In the genomic region with DNA sequence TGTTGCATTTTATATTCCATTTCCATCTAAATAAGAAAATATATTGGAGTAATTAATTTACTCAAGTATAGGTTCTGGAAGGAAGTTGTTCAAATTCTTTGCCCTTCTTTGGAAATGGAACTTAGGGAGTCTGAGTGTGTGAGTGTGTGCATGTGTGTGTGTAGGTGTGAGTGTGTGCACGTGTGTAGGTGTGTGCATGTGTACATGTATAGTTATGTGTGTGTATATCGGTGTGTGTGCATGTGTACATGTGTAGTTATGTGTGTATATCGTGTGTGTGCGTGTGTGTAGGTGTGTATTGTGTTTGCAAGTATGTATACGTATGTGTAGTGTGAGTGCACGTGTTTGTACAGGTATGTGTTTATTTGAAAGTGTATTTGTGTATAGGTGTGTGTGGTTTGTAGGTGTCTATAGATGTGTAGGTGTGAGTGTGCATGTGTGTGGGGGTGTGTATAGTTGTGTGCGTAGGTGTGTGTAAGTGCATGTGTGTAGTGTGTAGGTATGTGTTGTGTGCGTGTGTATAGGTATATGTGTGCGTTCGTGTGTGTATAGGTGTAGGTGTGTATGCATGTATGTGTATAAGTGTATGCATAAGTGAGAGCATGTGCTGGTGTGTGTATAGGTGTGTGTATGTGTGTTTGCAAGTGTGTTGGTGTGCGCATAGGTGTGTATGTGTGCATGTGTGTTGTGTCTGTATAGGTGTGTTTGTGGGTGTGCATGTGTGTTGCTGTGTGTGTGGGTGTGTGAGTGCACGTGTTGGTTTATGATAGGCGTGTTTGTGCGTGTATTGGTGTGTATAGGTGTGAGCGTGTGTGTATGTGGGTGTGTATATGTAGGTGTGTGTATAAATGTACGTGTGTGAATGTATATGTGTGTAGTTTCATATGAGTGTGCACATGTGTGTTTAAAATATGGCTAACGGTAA, we compare ENCODE assay signal across 16 cellular contexts.
A peak's percentile ranks its signal among the peaks of the same experiment; 100 is the strongest.
DNase-seq lines count a peak whose midpoint lies in the region; ATAC-seq, FAIRE-seq and TF ChIP-seq lines count a peak whose summit lies in the region.
"Had no signal": no experiment of that assay in that cellular context is flagged by ENCODE, and none has a peak within 500 bp of the region (broad histone marks: within the 10 kb centered on the region; RNA-seq: fewer than 3 reads in every experiment).

No MANE protein-coding gene starts in this region.

- H3K4me2 ChIP-seq in HepG2 (ENCODE audit: low read depth, low read length): no peak overlapping the region

- H3K36me3 Mint-ChIP-seq in naive thymus-derived CD4-positive, alpha-beta T cell: peaks cover 0 to 9% (median 6%) of the 10 kb centered on the region in 5 donors
- no peaks in the 10 kb centered on the region for H3K36me3 Mint-ChIP-seq in nephron progenitor cell (ENCODE audit: low read depth)
- H3K36me3 Mint-ChIP-seq: CD14-positive monocyte; CD8-positive, alpha-beta T cell had no signal

- H3K27me3 ChIP-seq in HepG2 (ENCODE audit: control insufficient read depth in 1 of 2, insufficient read depth in 2 of 2, low read length in 2 of 2) (peaks cover 2 to 8% of the 10 kb centered on the region in 2 experiments; a peak in 3 of 5 replicates), right lobe of liver (no peaks in the 10 kb centered on the region), bronchial epithelial cell (ENCODE audit: control insufficient read depth, insufficient read depth, low read length) (no peaks in the 10 kb centered on the region)
- H3K27me3 ChIP-seq in naive thymus-derived CD4-positive, alpha-beta T cell (ENCODE audit: control insufficient read depth in 2 of 2, insufficient read depth in 2 of 2, low read length in 2 of 2): no peaks in the 10 kb centered on the region

- WGBS in HepG2 (ENCODE audit: low lambda C conversion rate): 38% methylated on average over 17 of the region's 17 CpGs
- whole genome bisulfite sequencing in right lobe of liver (ENCODE audit: insufficient coverage, low coverage, low lambda C conversion rate, missing lambda C conversion rate): 95% methylated on average over 17 of the region's 17 CpGs

- TF ChIP-seq RAD21 in HepG2 (CRISPR knock-in tag; IDR thresholded peaks at IDR 0.05): no peak

- no peaks in the 10 kb centered on the region for H3K4me1 ChIP-seq in HepG2 (ENCODE audit: insufficient read depth, low read length)
- H3K4me1 ChIP-seq in right lobe of liver: peaks cover 0 to 11% (median 0%) of the 10 kb centered on the region in 4 donors
- H3K4me1 ChIP-seq in naive thymus-derived CD4-positive, alpha-beta T cell (ENCODE audit: control insufficient read depth in 2 of 2, insufficient read depth in 2 of 2, low read length in 2 of 2): no peaks in the 10 kb centered on the region

- H3K4me3 ChIP-seq in HepG2 (replicated peaks in 1 of 3; ENCODE audit: insufficient read depth in 1 of 3, low read depth in 2 of 3, low read length in 3 of 3) (no peak overlapping the region), right lobe of liver (no peak overlapping the region), bronchial epithelial cell (ENCODE audit: low read depth, low read length) (no peak overlapping the region)
- no peak overlapping the region for H3K4me3 ChIP-seq in naive thymus-derived CD4-positive, alpha-beta T cell (ENCODE audit: low read length)

- ATAC-seq in HepG2 (no peak), right lobe of liver (no peak), GM21423 (IDR thresholded peaks at IDR 0.05; ENCODE audit: unreplicated experiment) (no peak)
- ATAC-seq in naive thymus-derived CD4-positive, alpha-beta T cell: peak; percentile 44
- ATAC-seq: CD8-positive, alpha-beta T cell had no signal

- H3K4me1 Mint-ChIP-seq in naive thymus-derived CD4-positive, alpha-beta T cell: peaks cover 2 to 27% (median 13%) of the 10 kb centered on the region in 7 donors
- no peaks in the 10 kb centered on the region for H3K4me1 Mint-ChIP-seq in nephron progenitor cell

- POLR2A ChIA-PET in HepG2 (lab: Yijun Ruan, JAX): no interaction called here
- POLR2A ChIA-PET in naive thymus-derived CD4-positive, alpha-beta T cell (lab: Charles Lee): interaction anchor here (1.0 kb wide), 1 partner anchor 8 kb away, joined by 3 read pairs; no protein-coding TSS in a partner anchor

- no peaks in the 10 kb centered on the region for H4K20me1 ChIP-seq in HepG2 (ENCODE audit: insufficient read depth, low read length)

- no peak overlapping the region for H3K9ac ChIP-seq in HepG2 (ENCODE audit: insufficient read depth, low read depth, low read length)

- TF ChIP-seq EP300 in HepG2 (IDR thresholded peaks at IDR 0.05; ENCODE audit: low read depth in 2 of 2, low read length in 2 of 2): no peak
- no peak for TF ChIP-seq EP300 in HepG2 (CRISPR knock-in tag; IDR thresholded peaks at IDR 0.05; ENCODE audit: borderline replicate concordance)

- no peaks in the 10 kb centered on the region for H3K36me3 ChIP-seq in HepG2 (replicated peaks in 1 of 2; ENCODE audit: control insufficient read depth in 1 of 2, insufficient read depth in 2 of 2, low read length in 2 of 2)
- no peaks in the 10 kb centered on the region for H3K36me3 ChIP-seq in right lobe of liver
- no peaks in the 10 kb centered on the region for H3K36me3 ChIP-seq in bronchial epithelial cell (ENCODE audit: control insufficient read depth, insufficient read depth, low read length)
- H3K36me3 ChIP-seq in naive thymus-derived CD4-positive, alpha-beta T cell (ENCODE audit: control insufficient read depth in 2 of 3, insufficient read depth in 3 of 3, low read length in 3 of 3): peaks cover 0 to 3% (median 0%) of the 10 kb centered on the region in 3 experiments

- peaks cover 0 to 2% (median 0%) of the 10 kb centered on the region in 5 donors for H3K27me3 Mint-ChIP-seq in naive thymus-derived CD4-positive, alpha-beta T cell
- peaks cover 3% of the 10 kb centered on the region for H3K27me3 Mint-ChIP-seq in nephron progenitor cell (ENCODE audit: low read depth, poor library complexity)

- H3K4me3 Mint-ChIP-seq in naive thymus-derived CD4-positive, alpha-beta T cell: no peak overlapping the region
- no peak overlapping the region for H3K4me3 Mint-ChIP-seq in nephron progenitor cell
- H3K4me3 Mint-ChIP-seq: CD14-positive monocyte; CD8-positive, alpha-beta T cell had no signal

- no peak for DNase-seq in HepG2 (ENCODE audit: low spot score)
- no peak for DNase-seq in right lobe of liver
- no peak for DNase-seq in bronchial epithelial cell (ENCODE audit: low read depth)
- no peak for DNase-seq in naive thymus-derived CD4-positive, alpha-beta T cell
- DNase-seq in GDM1 (lab: John Stamatoyannopoulos, UW): no peak
- no peak for DNase-seq in HT-29 (ENCODE audit: low spot score)
- no peak for DNase-seq in nephron progenitor cell
- DNase-seq: CD8-positive, alpha-beta T cell; COR-L47; HCEC 1CT had no signal

- no peak overlapping the region for H3K27ac ChIP-seq in HepG2 (ENCODE audit: extremely low read length, insufficient read depth, low read length)
- no peak overlapping the region for H3K27ac ChIP-seq in right lobe of liver
- no peak overlapping the region for H3K27ac ChIP-seq in naive thymus-derived CD4-positive, alpha-beta T cell (ENCODE audit: low read depth, low read length)
- H3K27ac ChIP-seq: 22Rv1, HL-60 had no signal

- TF ChIP-seq CTCF in HepG2 (CRISPR knock-in tag; IDR thresholded peaks at IDR 0.05) (no peak), right lobe of liver (IDR thresholded peaks at IDR 0.05) (no peak), bronchial epithelial cell (IDR thresholded peaks at IDR 0.05; ENCODE audit: insufficient read depth, low read length, severe bottlenecking) (no peak), nephron progenitor cell (IDR thresholded peaks at IDR 0.05) (no peak)

- intact Hi-C loops in HepG2 (cut with micrococcal nuclease; ENCODE audit: unreplicated experiment) (no loop called here), right lobe of liver (cut with DNase I) (no loop called here)
- intact Hi-C loops in naive thymus-derived CD4-positive, alpha-beta T cell (cut with micrococcal nuclease): no loop called here

- TF ChIP-seq POLR2A in HepG2 (IDR thresholded peaks at IDR 0.05; ENCODE audit: insufficient read depth in 1 of 2, low read depth in 2 of 2, low read length in 2 of 2) (no peak), right lobe of liver (IDR thresholded peaks at IDR 0.05) (no peak)

- H2AFZ ChIP-seq in HepG2 (ENCODE audit: low read length): no peak overlapping the region

- H3K9me3 ChIP-seq in HepG2 (ENCODE audit: low read length) (no peaks in the 10 kb centered on the region), right lobe of liver (no peaks in the 10 kb centered on the region)
- H3K9me3 ChIP-seq in naive thymus-derived CD4-positive, alpha-beta T cell (ENCODE audit: control insufficient read depth in 2 of 3, low read length in 3 of 3): no peaks in the 10 kb centered on the region

- in situ Hi-C loops in HepG2 (cut with HindIII; ENCODE audit: extremely low pct_ligation_motif_present, low pct_unique_long_range_greater_than_20kb): no loop called here

- no peak overlapping the region for H3K27ac Mint-ChIP-seq in naive thymus-derived CD4-positive, alpha-beta T cell
- H3K27ac Mint-ChIP-seq in nephron progenitor cell: no peak overlapping the region
- H3K27ac Mint-ChIP-seq: CD8-positive, alpha-beta T cell had no signal

- no peaks in the 10 kb centered on the region for H3K79me2 ChIP-seq in HepG2 (ENCODE audit: insufficient read depth, low read length)

- H3K9me3 Mint-ChIP-seq in naive thymus-derived CD4-positive, alpha-beta T cell: no peaks in the 10 kb centered on the region
- no peaks in the 10 kb centered on the region for H3K9me3 Mint-ChIP-seq in nephron progenitor cell
- H3K9me3 Mint-ChIP-seq: CD14-positive monocyte; CD8-positive, alpha-beta T cell had no signal

- FAIRE-seq in HepG2 (lab: Jason Lieb, UNC) (no peak), bronchial epithelial cell (lab: Jason Lieb, UNC) (peak; percentile 79)
- FAIRE-seq: D721Med, GM19239 had no signal

- CTCF ChIA-PET in HepG2 (lab: Yijun Ruan, JAX; ENCODE audit: low intra/inter-chr PET ratio, low total read pairs): no interaction called here
- CTCF ChIA-PET in naive thymus-derived CD4-positive, alpha-beta T cell (lab: Charles Lee): no interaction called here

- no TSS peak for BruUV-seq in HepG2 (replicated peaks; lab: Mats Ljungman, UMichigan)

TF ChIP-seq in HepG2, 621 proteins besides CTCF, POLR2A, EP300 and RAD21 (continues in another document):
- TF ChIP-seq ZNF496 (CRISPR knock-in tag; IDR thresholded peaks at IDR 0.05; ENCODE audit: insufficient replicate concordance) (no peak), NONO (IDR thresholded peaks at IDR 0.05) (no peak), NONO (CRISPR knock-in tag; conservative IDR thresholded peaks at IDR 0.05) (no peak), ZNF598 (CRISPR knock-in tag; IDR thresholded peaks at IDR 0.05; ENCODE audit: borderline replicate concordance) (no peak), ZSCAN30 (CRISPR knock-in tag; IDR thresholded peaks at IDR 0.05) (no peak)
